In the genomic region with DNA sequence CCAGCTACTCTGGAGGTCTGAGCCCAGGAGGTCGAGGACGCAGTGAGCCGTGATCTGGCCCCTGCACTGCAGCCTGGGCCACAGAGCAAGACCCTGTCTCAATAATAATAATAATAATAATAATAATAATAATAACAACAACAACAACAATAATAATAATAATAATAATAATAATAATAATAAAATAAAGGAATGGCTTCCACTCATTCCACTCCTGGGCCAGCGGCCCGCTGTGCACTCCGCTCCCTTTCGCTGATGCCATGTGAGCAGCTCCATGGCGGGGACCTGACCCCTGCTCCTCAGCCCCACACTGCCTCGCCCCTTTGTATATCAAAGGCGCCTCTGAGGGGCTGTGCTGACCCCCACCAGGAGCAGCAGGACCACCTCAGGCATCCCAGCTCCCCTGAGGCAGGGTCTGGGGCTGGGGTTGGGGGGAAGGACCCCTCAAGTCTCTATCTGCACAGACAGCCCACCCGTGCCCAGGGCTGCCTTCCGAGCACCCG, we compare ENCODE assay signal across 8 cellular contexts.
DNase-seq lines count a peak whose midpoint lies in the region; ATAC-seq and TF ChIP-seq lines count a peak whose summit lies in the region.
"Had no signal": no experiment of that assay in that cellular context is flagged by ENCODE, and none has a peak within 500 bp of the region (broad histone marks: within the 10 kb centered on the region; RNA-seq: fewer than 3 reads in every experiment).

No MANE protein-coding gene starts in this region.

- H3K36me3 ChIP-seq in HEK293 (ENCODE audit: control insufficient read depth in 2 of 2, insufficient read depth in 1 of 2, low read length in 2 of 2) = no peaks in the 10 kb centered on the region
- peaks cover 9% of the 10 kb centered on the region; the same call in 1 of the 2 replicates for H3K36me3 ChIP-seq in WERI-Rb-1
- H3K36me3 ChIP-seq in iPS-20b (ENCODE audit: insufficient read depth, low read depth, low read length) = no peaks in the 10 kb centered on the region

- no peak for ATAC-seq in stimulated activated memory B cell treated with anti-CD40 and anti-IgM and Interleukin-4, amounts not matched to agents 10 μg/mL and 1 μg/mL and 100 μg/mL, for 72 hours
- ATAC-seq in GM19023 (IDR thresholded peaks at IDR 0.05; ENCODE audit: unreplicated experiment) (no peak), GM21381 (IDR thresholded peaks at IDR 0.05; ENCODE audit: unreplicated experiment) (no peak)

- H3K36me3 Mint-ChIP-seq in stimulated activated memory B cell treated with anti-CD40 and anti-IgM and Interleukin-4, amounts not matched to agents 10 μg/mL and 1 μg/mL and 100 μg/mL, for 72 hours = no peaks in the 10 kb centered on the region

- H3K9me3 ChIP-seq in HEK293 (ENCODE audit: control insufficient read depth, insufficient read depth, low read depth, low read length) (no peaks in the 10 kb centered on the region), WERI-Rb-1 (ENCODE audit: severe bottlenecking) (no peaks in the 10 kb centered on the region), iPS-20b (ENCODE audit: insufficient read depth, low read depth, low read length) (no peaks in the 10 kb centered on the region)

- CTCF ChIA-PET in HEK293 (lab: Yijun Ruan, JAX) = interaction anchor here (0.6 to 7.8 kb wide), 51 partner anchors 10 to 366 kb away, joined by 3 to 342 read pairs (median 5); a partner anchor contains a TSS

- H3K4me1 Mint-ChIP-seq in stimulated activated memory B cell treated with anti-CD40 and anti-IgM and Interleukin-4, amounts not matched to agents 10 μg/mL and 1 μg/mL and 100 μg/mL, for 72 hours = peaks cover 78% of the 10 kb centered on the region

- H3K4me1 ChIP-seq in HEK293 (ENCODE audit: control insufficient read depth, insufficient read depth, low read length) = peaks cover 3% of the 10 kb centered on the region; the same call in 1 of the 2 replicates
- H3K4me1 ChIP-seq in iPS-20b (ENCODE audit: insufficient read depth, low read length) = peaks cover 5% of the 10 kb centered on the region; the same call in 1 of the 2 replicates

- H3K27me3 ChIP-seq in WERI-Rb-1 (ENCODE audit: insufficient read depth, low read depth, severe bottlenecking) = no peaks in the 10 kb centered on the region
- peaks cover 22% of the 10 kb centered on the region for H3K27me3 ChIP-seq in iPS-20b (ENCODE audit: insufficient read depth, low read length)

- peak overlapping the region; percentile 74 for H3K4me3 Mint-ChIP-seq in stimulated activated memory B cell treated with anti-CD40 and anti-IgM and Interleukin-4, amounts not matched to agents 10 μg/mL and 1 μg/mL and 100 μg/mL, for 72 hours

- H3K27ac ChIP-seq in HEK293 (ENCODE audit: extremely low read depth, low read depth, low read length) (no peak overlapping the region; the same call in 1 of the 2 replicates), WERI-Rb-1 (peak overlapping the region; percentile 67), iPS-20b (ENCODE audit: low read length) (no peak overlapping the region)
- H3K27ac ChIP-seq: HL-60 had no signal

- TF ChIP-seq CTCF in HEK293 (tag by site-specific recombination; IDR thresholded peaks at IDR 0.05) (no peak), WERI-Rb-1 (IDR thresholded peaks at IDR 0.05; ENCODE audit: low read depth, low read length) (no peak)

- H3K4me3 ChIP-seq in HEK293 (ENCODE audit: low read depth, low read length) (no peak overlapping the region), WERI-Rb-1 (ENCODE audit: low read depth, low read length) (peak overlapping the region; percentile 34; the same call in 1 of the 2 replicates), iPS-20b (ENCODE audit: low read length) (peak overlapping the region; percentile 55; the same call in 1 of the 2 replicates)

- peak overlapping the region; percentile 83 for H3K27ac Mint-ChIP-seq in stimulated activated memory B cell treated with anti-CD40 and anti-IgM and Interleukin-4, amounts not matched to agents 10 μg/mL and 1 μg/mL and 100 μg/mL, for 72 hours

- H3K9me3 Mint-ChIP-seq in stimulated activated memory B cell treated with anti-CD40 and anti-IgM and Interleukin-4, amounts not matched to agents 10 μg/mL and 1 μg/mL and 100 μg/mL, for 72 hours = no peaks in the 10 kb centered on the region

- POLR2A ChIA-PET in HEK293 (lab: Yijun Ruan, JAX) = interaction anchor here (0.8 to 2.2 kb wide), 10 partner anchors 10 to 121 kb away, joined by 3 to 26 read pairs (median 4); a partner anchor contains a TSS

- no peaks in the 10 kb centered on the region for H3K27me3 Mint-ChIP-seq in stimulated activated memory B cell treated with anti-CD40 and anti-IgM and Interleukin-4, amounts not matched to agents 10 μg/mL and 1 μg/mL and 100 μg/mL, for 72 hours

- H3K9ac ChIP-seq in iPS-20b (ENCODE audit: low read depth, low read length) = peak overlapping the region; percentile 54; the same call in 1 of the 2 replicates

- DNase-seq in WERI-Rb-1 (no peak), SHP77 (lab: John Stamatoyannopoulos, UW) (no peak)

TF ChIP-seq in HEK293, 187 proteins besides CTCF, POLR2A, EP300 and RAD21:
- TF ChIP-seq ZNF266 (tag by site-specific recombination; IDR thresholded peaks at IDR 0.05; ENCODE audit: low read depth) = no peak
- TF ChIP-seq ZNF239 (tag by site-specific recombination; IDR thresholded peaks at IDR 0.05) = no peak
- no peak for TF ChIP-seq ZNF76 (tag by site-specific recombination; IDR thresholded peaks at IDR 0.05; ENCODE audit: borderline replicate concordance, low read depth)
- no peak for TF ChIP-seq ZNF623 (tag by site-specific recombination; IDR thresholded peaks at IDR 0.05)
- TF ChIP-seq, protein P1, sequence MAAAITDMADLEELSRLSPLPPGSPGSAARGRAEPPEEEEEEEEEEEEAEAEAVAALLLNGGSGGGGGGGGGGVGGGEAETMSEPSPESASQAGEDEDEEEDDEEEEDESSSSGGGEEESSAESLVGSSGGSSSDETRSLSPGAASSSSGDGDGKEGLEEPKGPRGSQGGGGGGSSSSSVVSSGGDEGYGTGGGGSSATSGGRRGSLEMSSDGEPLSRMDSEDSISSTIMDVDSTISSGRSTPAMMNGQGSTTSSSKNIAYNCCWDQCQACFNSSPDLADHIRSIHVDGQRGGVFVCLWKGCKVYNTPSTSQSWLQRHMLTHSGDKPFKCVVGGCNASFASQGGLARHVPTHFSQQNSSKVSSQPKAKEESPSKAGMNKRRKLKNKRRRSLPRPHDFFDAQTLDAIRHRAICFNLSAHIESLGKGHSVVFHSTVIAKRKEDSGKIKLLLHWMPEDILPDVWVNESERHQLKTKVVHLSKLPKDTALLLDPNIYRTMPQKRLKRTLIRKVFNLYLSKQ (tag by site-specific recombination; IDR thresholded peaks at IDR 0.05; ENCODE audit: borderline replicate concordance) = no peak
- no peak for TF ChIP-seq ZNF174 (tag by site-specific recombination; IDR thresholded peaks at IDR 0.05)
- peak; percentile 79; the same call in 1 of the 2 replicates for TF ChIP-seq REPIN1 (tag by site-specific recombination; IDR thresholded peaks at IDR 0.05; ENCODE audit: low read depth)
- TF ChIP-seq EGR2 (tag by site-specific recombination; IDR thresholded peaks at IDR 0.05; ENCODE audit: low read depth) = no peak
- TF ChIP-seq, protein P2, sequence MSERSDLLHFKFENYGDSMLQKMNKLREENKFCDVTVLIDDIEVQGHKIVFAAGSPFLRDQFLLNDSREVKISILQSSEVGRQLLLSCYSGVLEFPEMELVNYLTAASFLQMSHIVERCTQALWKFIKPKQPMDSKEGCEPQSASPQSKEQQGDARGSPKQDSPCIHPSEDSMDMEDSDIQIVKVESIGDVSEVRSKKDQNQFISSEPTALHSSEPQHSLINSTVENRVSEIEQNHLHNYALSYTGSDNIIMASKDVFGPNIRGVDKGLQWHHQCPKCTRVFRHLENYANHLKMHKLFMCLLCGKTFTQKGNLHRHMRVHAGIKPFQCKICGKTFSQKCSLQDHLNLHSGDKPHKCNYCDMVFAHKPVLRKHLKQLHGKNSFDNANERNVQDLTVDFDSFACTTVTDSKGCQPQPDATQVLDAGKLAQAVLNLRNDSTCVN (tag by site-specific recombination; optimal IDR thresholded peaks at IDR 0.05) = no peak
TF ChIP-seq in HEK293: peak in this region for 1.
